8 cellular contexts compared by ENCODE assay signal in genomic region chr19:48858984-48859710, GRCh38.
A peak's percentile ranks its signal among the peaks of the same experiment; 100 is the strongest.
DNase-seq lines count a peak whose midpoint lies in the region; ATAC-seq and TF ChIP-seq lines count a peak whose summit lies in the region.

No MANE protein-coding gene starts in this region.

- no peak for TF ChIP-seq CTCF in GM20000 (IDR thresholded peaks at IDR 0.05; ENCODE audit: extremely low read depth, missing control alignments)

- no peak for ATAC-seq in GM19467 (IDR thresholded peaks at IDR 0.05; ENCODE audit: unreplicated experiment)

- DNase-seq in GM20000 (ENCODE audit: low spot score) (peak; percentile 78), T-helper 9 cell (peak; percentile 70), T1000 (lab: John Stamatoyannopoulos, UW) (no peak), dedifferentiated amniotic fluid mesenchymal stem cell (ENCODE audit: extremely low spot score) (no peak), MV-4-11 (lab: John Stamatoyannopoulos, UW) (no peak)
- DNase-seq in central memory CD4-positive, alpha-beta T cell, result peak; percentile 66
- peak; percentile 77 to 88 for DNase-seq in stimulated activated CD4-positive, alpha-beta T cell treated with anti-CD3 and anti-CD28 coated beads, Interleukin-2, amount 100 ng/mL, for 24 hours

Comparison
In these comparisons a context has a peak if more than half of its experiments do, and no peak if none do; other contexts are left out.
1. DNase-seq: peak in GM20000 (single experiment), T-helper 9 cell (single experiment), central memory CD4-positive, alpha-beta T cell (single experiment) and stimulated activated CD4-positive, alpha-beta T cell treated with anti-CD3 and anti-CD28 coated beads, Interleukin-2, amount 100 ng/mL, for 24 hours (2 of 2); none in T1000 (single experiment), dedifferentiated amniotic fluid mesenchymal stem cell (single experiment) and MV-4-11 (single experiment).